ENCODE assay signal across 27 cellular contexts in genomic region chr1:22530701-22531100, GRCh38. TPM values are rescaled to one million over a fixed set of nuclear protein-coding genes. Genes with fewer than 3 reads are reported as not detected.
DNase-seq lines count a peak whose midpoint lies in the region; ATAC-seq and TF ChIP-seq lines count a peak whose summit lies in the region.
"Had no signal": no experiment of that assay in that cellular context is flagged by ENCODE, and none has a peak within 500 bp of the region (broad histone marks: within the 10 kb centered on the region; RNA-seq: fewer than 3 reads in every experiment).

No MANE protein-coding gene starts in this region.

- DNase-seq in esophagus squamous epithelium (lab: John Stamatoyannopoulos, UW) (no peak), posterior vena cava (ENCODE audit: low spot score) (peak; percentile 59), tibial artery (peak in 1 of 2 donors; percentile 6), osteoblast (ENCODE audit: insufficient read length, low spot score, missing footprints) (no peak), T-cell (no peak), BE2C (no peak)
- DNase-seq: activated CD4-positive, alpha-beta T cell treated with anti-CD3 and anti-CD28 coated beads, Interleukin-2, amount 50 U/mL, for 48 hours; activated CD4-positive, CD25-positive, alpha-beta regulatory T cell treated with anti-CD3 and anti-CD28 coated beads, Interleukin-2, amount 50 U/mL, for 72 hours; activated naive CD4-positive, alpha-beta T cell treated with anti-CD3 and anti-CD28 coated beads for 36 hours; brain microvascular endothelial cell; immature natural killer cell; left colon; NCI-H1092; NCI-H187; NCI-H524; OCI-M1; stimulated activated naive CD8-positive, alpha-beta T cell treated with anti-CD3 and anti-CD28 coated beads, Interleukin-15, Interleukin-2, amounts not matched to agents 100 U/mL and 50 U/mL, for 24 hours; T-helper 2 cell; trophoblast cell had no signal

- CTCF ChIA-PET in T-cell (lab: Charles Lee): no interaction called here

- H4K20me1 ChIP-seq in osteoblast (ENCODE audit: insufficient read depth, low read length): no peaks in the 10 kb centered on the region

- H3K4me2 ChIP-seq in osteoblast (ENCODE audit: insufficient read depth, low read length): no peak overlapping the region
- H3K4me2 ChIP-seq: BLaER1 treated with 17β-estradiol and CSF1 and Interleukin-3, amounts not matched to agents 10 nM and 100 nM had no signal

- H3K4me1 ChIP-seq in esophagus squamous epithelium (peaks cover 0 to 21% (median 6%) of the 10 kb centered on the region in 3 donors), tibial artery (peaks cover 0 to 23% (median 19%) of the 10 kb centered on the region in 4 donors), osteoblast (ENCODE audit: insufficient read depth, low read length) (no peaks in the 10 kb centered on the region), BE2C (peaks cover 7% of the 10 kb centered on the region)

- no peak for TF ChIP-seq CTCF in esophagus squamous epithelium (IDR thresholded peaks at IDR 0.05)
- TF ChIP-seq CTCF in tibial artery (IDR thresholded peaks at IDR 0.05): no peak
- no peak for TF ChIP-seq CTCF in osteoblast (IDR thresholded peaks at IDR 0.05; ENCODE audit: extremely low read depth, low read depth, low read length)
- TF ChIP-seq CTCF in BE2C (IDR thresholded peaks at IDR 0.05; ENCODE audit: low read depth, low read length): no peak

- 70 to 81% (median 74%) methylated on average over 3 of the region's 3 CpGs for WGBS in adipose tissue, 3 donors
- 65 to 85% methylated on average over 3 of the region's 3 CpGs for WGBS in esophagus squamous epithelium, 2 donors

- H3K4me1 Mint-ChIP-seq in T-cell: no peaks in the 10 kb centered on the region
- H3K4me1 Mint-ChIP-seq: immature natural killer cell, memory B cell had no signal

- H3K79me2 ChIP-seq in osteoblast (ENCODE audit: insufficient read depth, low read length): no peaks in the 10 kb centered on the region

- no peak for TF ChIP-seq POLR2A in esophagus squamous epithelium (IDR thresholded peaks at IDR 0.05)

- POLR2A ChIA-PET in T-cell (lab: Charles Lee): no interaction called here

- H3K9me3 Mint-ChIP-seq in T-cell: no peaks in the 10 kb centered on the region
- H3K9me3 Mint-ChIP-seq: activated naive CD4-positive, alpha-beta T cell treated with anti-CD3 and anti-CD28 coated beads for 36 hours; immature natural killer cell; memory B cell had no signal

- H3K9me3 ChIP-seq in esophagus squamous epithelium (no peaks in the 10 kb centered on the region), tibial artery (no peaks in the 10 kb centered on the region), osteoblast (ENCODE audit: low read depth, low read length) (no peaks in the 10 kb centered on the region), BE2C (no peaks in the 10 kb centered on the region)
- H3K9me3 ChIP-seq: adrenal gland; BLaER1 treated with 17β-estradiol and CSF1 and Interleukin-3, amounts not matched to agents 10 nM and 100 nM had no signal

- intact Hi-C loops in esophagus squamous epithelium (cut with DNase I) (no loop called here), posterior vena cava (cut with DNase I) (loop anchor here in 1 of 2 donors (10.0 kb wide), 1 partner anchor 104 kb away; the partner anchor contains the start of gene C1QA), tibial artery (cut with DNase I; ENCODE audit: low total_unique reads) (loop anchor here (10.0 kb wide), 1 partner anchor 114 kb away; the partner anchor contains the start of gene C1QC)

- ATAC-seq in T-cell (replicated peaks in 1 of 4): no peak
- ATAC-seq: left colon; stimulated activated naive CD8-positive, alpha-beta T cell treated with anti-CD3 and anti-CD28 coated beads, Interleukin-15, Interleukin-2, amounts not matched to agents 100 U/mL and 50 U/mL, for 24 hours had no signal

- H2AFZ ChIP-seq in osteoblast (ENCODE audit: low read length): no peak overlapping the region

- no peaks in the 10 kb centered on the region for H3K27me3 Mint-ChIP-seq in T-cell
- H3K27me3 Mint-ChIP-seq: memory B cell had no signal

- H3K36me3 ChIP-seq in esophagus squamous epithelium: peaks cover 8 to 25% (median 9%) of the 10 kb centered on the region in 3 donors
- H3K36me3 ChIP-seq in tibial artery: peaks cover 9 to 46% (median 20%) of the 10 kb centered on the region in 3 donors
- H3K36me3 ChIP-seq in osteoblast (ENCODE audit: insufficient read depth, low read length): peaks cover 13% of the 10 kb centered on the region
- no peaks in the 10 kb centered on the region for H3K36me3 ChIP-seq in BE2C

- H3K27ac ChIP-seq in adipose tissue (ENCODE audit: low read depth, low read length) (peak overlapping the region; percentile 3), esophagus squamous epithelium (peak overlapping the region in 3 of 4 donors; percentile 7 to 50 (median 11)), tibial artery (peak overlapping the region; percentile 76 to 77), osteoblast (ENCODE audit: low read depth, low read length) (no peak overlapping the region)
- H3K27ac ChIP-seq: BLaER1 treated with 17β-estradiol and CSF1 and Interleukin-3, amounts not matched to agents 10 nM and 100 nM; brain microvascular endothelial cell had no signal

- H3K4me3 ChIP-seq in esophagus squamous epithelium (no peak overlapping the region), tibial artery (no peak overlapping the region), osteoblast (ENCODE audit: insufficient read depth, low read length) (no peak overlapping the region), BE2C (ENCODE audit: low read depth, low read length) (no peak overlapping the region)
- H3K4me3 ChIP-seq: adrenal gland; BLaER1 treated with 17β-estradiol and CSF1 and Interleukin-3, amounts not matched to agents 10 nM and 100 nM; dorsolateral prefrontal cortex; skin epidermis had no signal

- peaks cover 43% of the 10 kb centered on the region for H3K36me3 Mint-ChIP-seq in T-cell

- no peak overlapping the region for H3K4me3 Mint-ChIP-seq in T-cell
- H3K4me3 Mint-ChIP-seq: activated naive CD4-positive, alpha-beta T cell treated with anti-CD3 and anti-CD28 coated beads for 36 hours; immature natural killer cell; memory B cell had no signal

- no peak overlapping the region for H3K27ac Mint-ChIP-seq in T-cell
- H3K27ac Mint-ChIP-seq: activated naive CD4-positive, alpha-beta T cell treated with anti-CD3 and anti-CD28 coated beads for 36 hours; immature natural killer cell; memory B cell had no signal

- H3K27me3 ChIP-seq in esophagus squamous epithelium (no peaks in the 10 kb centered on the region), tibial artery (no peaks in the 10 kb centered on the region), osteoblast (ENCODE audit: insufficient read depth, low read length) (no peaks in the 10 kb centered on the region), BE2C (no peaks in the 10 kb centered on the region)
- H3K27me3 ChIP-seq: adrenal gland; BLaER1 treated with 17β-estradiol and CSF1 and Interleukin-3, amounts not matched to agents 10 nM and 100 nM; brain microvascular endothelial cell; dorsolateral prefrontal cortex had no signal

RNA-seq across cellular contexts. Expression of gene EPHA8, which starts 32.6 kb away (rescaled TPM):
- polyA plus RNA-seq in adipose tissue: under 1 TPM in 2 of 3 donors, not detected in 1; 0.03 to 0.37 TPM
- total RNA-seq in esophagus squamous epithelium (under 1 TPM in 2 of 4 donors, not detected in 2; 0.19 to 0.44 TPM), posterior vena cava (not detected), osteoblast (not detected in 2 replicates), T-cell (under 1 TPM in 2 of 5 donors, not detected in 3; 0.09 to 0.15 TPM)
- polyA plus RNA-seq in BE2C (2012; ENCODE audit: insufficient read depth, insufficient read length, low read depth): 11.8 TPM
- total RNA-seq: activated naive CD4-positive, alpha-beta T cell treated with anti-CD3 and anti-CD28 coated beads for 36 hours; glomerular endothelial cell; HT1080; left colon had no signal
- polyA plus RNA-seq: immature natural killer cell had no signal
